Comparison of ENCODE assay signal across 8 cellular contexts in genomic region chr19:48333467-48334384, GRCh38. TPM values are rescaled to one million over a fixed set of nuclear protein-coding genes. Genes with fewer than 3 reads are reported as not detected.
DNase-seq lines count a peak whose midpoint lies in the region; ATAC-seq and TF ChIP-seq lines count a peak whose summit lies in the region.

No MANE protein-coding gene starts in this region.

- peak overlapping the region; percentile 89 for H3K4me3 Mint-ChIP-seq in activated T-cell treated with anti-CD3 and anti-CD28 coated beads, Interleukin-2, amount 50 U/mL, for 4 hours
- peak overlapping the region; percentile 89 to 98 (median 96) for H3K4me3 Mint-ChIP-seq in naive B cell

- no peaks in the 10 kb centered on the region for H3K27me3 ChIP-seq in esophagus squamous epithelium

- no peaks in the 10 kb centered on the region for H4K20me1 ChIP-seq in OCI-LY7 (ENCODE audit: insufficient read depth, low read length)

- POLR2A ChIA-PET in OCI-LY7 (lab: Charles Lee): interaction anchor here (0.5 to 3.3 kb wide), 7 partner anchors 11 to 869 kb away, joined by 3 to 44 read pairs (median 4); partner anchors contain the start of genes SYNGR4 and TMEM143

- H3K27ac Mint-ChIP-seq in naive B cell: peak overlapping the region; percentile 97 to 99 (median 98)

- peaks cover 11% of the 10 kb centered on the region for H3K36me3 Mint-ChIP-seq in activated T-cell treated with anti-CD3 and anti-CD28 coated beads, Interleukin-2, amount 50 U/mL, for 4 hours (ENCODE audit: insufficient read depth)
- H3K36me3 Mint-ChIP-seq in naive B cell: peaks cover 0 to 9% of the 10 kb centered on the region in 2 donors

- H3K9me3 ChIP-seq in OCI-LY7 (ENCODE audit: low read length) (peaks cover 3% of the 10 kb centered on the region; the same call in 1 of the 2 replicates), esophagus squamous epithelium (no peaks in the 10 kb centered on the region)

- peaks cover 55% of the 10 kb centered on the region for H3K4me1 Mint-ChIP-seq in activated T-cell treated with anti-CD3 and anti-CD28 coated beads, Interleukin-2, amount 50 U/mL, for 4 hours (ENCODE audit: low read depth)
- peaks cover 35 to 61% (median 54%) of the 10 kb centered on the region in 3 donors for H3K4me1 Mint-ChIP-seq in naive B cell

- 3 to 11% methylated on average over 14 to 24 of the region's 54 CpGs for WGBS in esophagus squamous epithelium, 2 donors

- intact Hi-C loops in OCI-LY7 (cut with micrococcal nuclease; ENCODE audit: unreplicated experiment) (loop anchor here (1.0 to 5.0 kb wide), 2 partner anchors 13 to 76 kb away; partner anchors contain the start of gene CARD8), esophagus squamous epithelium (cut with DNase I) (no loop called here)

- BruUV-seq in OCI-LY7 (replicated peaks; lab: Mats Ljungman, UMichigan): no TSS peak

- no peaks in the 10 kb centered on the region for H3K79me2 ChIP-seq in OCI-LY7 (ENCODE audit: insufficient read depth, low read depth, low read length)

- no peak for TF ChIP-seq POLR2A in esophagus squamous epithelium (IDR thresholded peaks at IDR 0.05)

- DNase-seq in COLO829 (ENCODE audit: low spot score): peak; percentile 95
- peak; percentile 90 for DNase-seq in HuH-7 (ENCODE audit: low spot score)
- DNase-seq in OCI-LY7 (ENCODE audit: low spot score): peak; percentile 96
- peak; percentile 93 for DNase-seq in activated T-cell treated with anti-CD3 and anti-CD28 coated beads, Interleukin-2, amount 50 U/mL, for 4 hours
- DNase-seq in esophagus squamous epithelium (lab: John Stamatoyannopoulos, UW): peak; percentile 61
- peak; percentile 91 for DNase-seq in naive B cell
- peak; percentile 81 to 87 for DNase-seq in stimulated activated CD8-positive, alpha-beta memory T cell treated with anti-CD3 and anti-CD28 coated beads, Interleukin-7, amount 100 ng/mL, for 48 hours (ENCODE audit: extremely low read depth in 1 of 2, low read depth in 1 of 2)

- no peaks in the 10 kb centered on the region for H3K9me2 ChIP-seq in OCI-LY7 (ENCODE audit: insufficient read depth, low read length)

- peak; percentile 86 for TF ChIP-seq CTCF in OCI-LY7 (conservative IDR thresholded peaks at IDR 0.05; ENCODE audit: low read length)
- peak; percentile 57 to 88 (median 84) for TF ChIP-seq CTCF in esophagus squamous epithelium (IDR thresholded peaks at IDR 0.05)

- H3K27ac ChIP-seq in OCI-LY7 (ENCODE audit: low read depth, low read length, poor library complexity, severe bottlenecking): peak overlapping the region; percentile 91
- peak overlapping the region; percentile 89 to 92 (median 90) for H3K27ac ChIP-seq in esophagus squamous epithelium

- no peaks in the 10 kb centered on the region for H3K9me3 Mint-ChIP-seq in activated T-cell treated with anti-CD3 and anti-CD28 coated beads, Interleukin-2, amount 50 U/mL, for 4 hours
- no peaks in the 10 kb centered on the region for H3K9me3 Mint-ChIP-seq in naive B cell

- H3K4me2 ChIP-seq in OCI-LY7 (ENCODE audit: low read length): peak overlapping the region; percentile 94

- CTCF ChIA-PET in OCI-LY7 (lab: Charles Lee; ENCODE audit: unreplicated experiment): interaction anchor here (0.6 to 1.1 kb wide), 3 partner anchors 12 to 13 kb away, joined by 3 to 6 read pairs (median 6); a partner anchor contains a TSS

- peak; percentile 58 for ATAC-seq in GM21360 (IDR thresholded peaks at IDR 0.05; ENCODE audit: unreplicated experiment)
- ATAC-seq in activated T-cell treated with anti-CD3 and anti-CD28 coated beads, Interleukin-2, amount 50 U/mL, for 4 hours: peak; percentile 78 to 80
- peak; percentile 60 to 61 for ATAC-seq in naive B cell (ENCODE audit: low read depth in 2 of 2)

- H2AFZ ChIP-seq in OCI-LY7 (ENCODE audit: low read length): peak overlapping the region; percentile 48; the same call in 1 of the 2 replicates

- peak overlapping the region; percentile 72 for H3K4me3 ChIP-seq in OCI-LY7 (ENCODE audit: low read depth, low read length, poor library complexity, severe bottlenecking)
- peak overlapping the region; percentile 37 to 69 (median 52) for H3K4me3 ChIP-seq in esophagus squamous epithelium

- H3K27me3 Mint-ChIP-seq in activated T-cell treated with anti-CD3 and anti-CD28 coated beads, Interleukin-2, amount 50 U/mL, for 4 hours (ENCODE audit: low read depth): no peaks in the 10 kb centered on the region
- no peaks in the 10 kb centered on the region for H3K27me3 Mint-ChIP-seq in naive B cell

- H3K36me3 ChIP-seq in OCI-LY7 (ENCODE audit: insufficient read depth, low read length) (peaks cover 3% of the 10 kb centered on the region), esophagus squamous epithelium (no peaks in the 10 kb centered on the region)

- peaks cover 50% of the 10 kb centered on the region for H3K4me1 ChIP-seq in OCI-LY7 (ENCODE audit: insufficient read depth, low read length, poor library complexity, severe bottlenecking)
- H3K4me1 ChIP-seq in esophagus squamous epithelium: peaks cover 20 to 59% (median 32%) of the 10 kb centered on the region in 3 donors

RNA-seq across cellular contexts. Expression of gene EMP3, which starts 8.4 kb away (rescaled TPM):
- 14.5 and 33.8 TPM in 2 replicates for total RNA-seq in OCI-LY7 (2014; rRNA removed; shearing (Covaris generic))
- total RNA-seq in OCI-LY7 (2022): 21.1 and 23.1 TPM in 2 replicates
- 100 to 1,000 TPM; 187 to 207 (median 196) TPM for total RNA-seq in activated T-cell treated with anti-CD3 and anti-CD28 coated beads, Interleukin-2, amount 50 U/mL, for 4 hours
- total RNA-seq in esophagus squamous epithelium: 10 to 100 TPM in 1 of 4 donors, 1 to 10 TPM in 3; 2.0 to 23.7 (median 6.0) TPM
- 100 to 1,000 TPM; 305 to 450 (median 425) TPM for polyA plus RNA-seq in naive B cell (ENCODE audit: low read depth in 6 of 6)

RNA-seq across cellular contexts. Expression of gene TMEM143, which starts 30.0 kb away (rescaled TPM):
- 18.2 and 31.1 TPM in 2 replicates for total RNA-seq in OCI-LY7 (2014; rRNA removed; shearing (Covaris generic))
- total RNA-seq in OCI-LY7 (2022) (31.4 and 37.9 TPM in 2 replicates), esophagus squamous epithelium (1 to 10 TPM; 3.2 to 9.3 (median 6.2) TPM)
- total RNA-seq in activated T-cell treated with anti-CD3 and anti-CD28 coated beads, Interleukin-2, amount 50 U/mL, for 4 hours: 1 to 10 TPM; 5.2 to 6.4 (median 5.6) TPM
- 10 to 100 TPM in 1 of 6 donors, 1 to 10 TPM in 5; 3.9 to 12.1 (median 5.9) TPM for polyA plus RNA-seq in naive B cell (ENCODE audit: low read depth in 6 of 6)

RNA-seq across cellular contexts. Expression of gene SYNGR4, which starts 30.4 kb away (rescaled TPM):
- total RNA-seq in OCI-LY7 (2014; rRNA removed; shearing (Covaris generic)): 0.38 and 0.51 TPM in 2 replicates
- total RNA-seq in OCI-LY7 (2022) (1.0 and 1.2 TPM in 2 replicates), esophagus squamous epithelium (not detected)
- total RNA-seq in activated T-cell treated with anti-CD3 and anti-CD28 coated beads, Interleukin-2, amount 50 U/mL, for 4 hours: not detected
- not detected for polyA plus RNA-seq in naive B cell (ENCODE audit: low read depth in 6 of 6)

RNA-seq across cellular contexts. Expression of gene KDELR1, which starts 57.6 kb away (rescaled TPM):
- 26.2 and 38.8 TPM in 2 replicates for total RNA-seq in OCI-LY7 (2014; rRNA removed; shearing (Covaris generic))
- 63.8 and 74.0 TPM in 2 replicates for total RNA-seq in OCI-LY7 (2022)
- 10 to 100 TPM; 58.6 to 63.8 (median 61.3) TPM for total RNA-seq in activated T-cell treated with anti-CD3 and anti-CD28 coated beads, Interleukin-2, amount 50 U/mL, for 4 hours
- 10 to 100 TPM; 63.5 to 87.4 (median 70.2) TPM for total RNA-seq in esophagus squamous epithelium
- polyA plus RNA-seq in naive B cell (ENCODE audit: low read depth in 6 of 6): 10 to 100 TPM; 24.5 to 32.1 (median 26.5) TPM

RNA-seq across cellular contexts. Expression of gene GRIN2D, which starts 59.7 kb away (rescaled TPM):
- not detected in 2 replicates for total RNA-seq in OCI-LY7 (2014; rRNA removed; shearing (Covaris generic))
- 0.06 and 0.11 TPM in 2 replicates for total RNA-seq in OCI-LY7 (2022)
- total RNA-seq in activated T-cell treated with anti-CD3 and anti-CD28 coated beads, Interleukin-2, amount 50 U/mL, for 4 hours: under 1 TPM; 0.11 to 0.14 (median 0.13) TPM
- total RNA-seq in esophagus squamous epithelium: under 1 TPM; 0.09 to 0.47 (median 0.15) TPM
- polyA plus RNA-seq in naive B cell (ENCODE audit: low read depth in 6 of 6): not detected

Comparison
In these comparisons a context has a peak if more than half of its experiments do, and no peak if none do; other contexts are left out.
1. Peak in every context shown above with its lines: DNase-seq, ATAC-seq, H3K4me3 ChIP-seq and H3K27ac ChIP-seq.
2. RNA of gene EMP3, which starts 8.4 kb away (total RNA-seq): 187 to 207 TPM in activated T-cell treated with anti-CD3 and anti-CD28 coated beads, Interleukin-2, amount 50 U/mL, for 4 hours; 14.5 to 33.8 TPM in OCI-LY7 and 2.0 to 23.7 TPM in esophagus squamous epithelium; every median in the first group is over 4 times any median in the second.